8 cellular contexts compared by ENCODE assay signal in genomic region chr3:37400355-37400754, GRCh38.
"Had no signal": no experiment of that assay in that cellular context is flagged by ENCODE, and none has a peak within 500 bp of the region (broad histone marks: within the 10 kb centered on the region; RNA-seq: fewer than 3 reads in every experiment).

No MANE protein-coding gene starts in this region.

- H3K4me3 ChIP-seq: GM12878 had no signal

- DNase-seq: GDM1, GF-D8 had no signal

- FAIRE-seq: G401.6, GM12878, GM12891, GM12892, GM18507, GM19239 had no signal
